ENCODE assay signal across 17 cellular contexts in genomic region chr15:57784081-57784488, GRCh38.
A peak's percentile ranks its signal among the peaks of the same experiment; 100 is the strongest.
DNase-seq lines count a peak whose midpoint lies in the region; ATAC-seq, FAIRE-seq and TF ChIP-seq lines count a peak whose summit lies in the region.
"Had no signal": no experiment of that assay in that cellular context is flagged by ENCODE, and none has a peak within 500 bp of the region (broad histone marks: within the 10 kb centered on the region; RNA-seq: fewer than 3 reads in every experiment).

No MANE protein-coding gene starts in this region.

- no peaks in the 10 kb centered on the region for H3K9me3 Mint-ChIP-seq in activated CD4-positive, alpha-beta T cell treated with anti-CD3 and anti-CD28 coated beads for 36 hours (ENCODE audit: low read depth)
- H3K9me3 Mint-ChIP-seq: dendritic cell treated with granulocyte-macrophage colony-stimulating factor and Interleukin-4, amounts not matched to agents 40 ng/mL and 50 ng/mL, for 4 days; natural killer cell treated with Interleukin-12 subunit alpha and Interleukin-12 subunit beta and Interleukin-15 and Interleukin-18, amount 100 ng/mL, for 72 hours had no signal

- no peak for FAIRE-seq in urothelium cell line (lab: Jason Lieb, UNC)
- FAIRE-seq: GM18507 had no signal

- peaks cover 9% of the 10 kb centered on the region for H3K27me3 Mint-ChIP-seq in activated CD4-positive, alpha-beta T cell treated with anti-CD3 and anti-CD28 coated beads for 36 hours

- peak; percentile 94 for ATAC-seq in left ventricle myocardium superior
- no peak for ATAC-seq in HG02798 (IDR thresholded peaks at IDR 0.05; ENCODE audit: poor library complexity, unreplicated experiment)
- ATAC-seq in activated CD4-positive, alpha-beta T cell treated with anti-CD3 and anti-CD28 coated beads for 36 hours = no peak
- ATAC-seq: natural killer cell treated with Interleukin-12 subunit alpha and Interleukin-12 subunit beta and Interleukin-15 and Interleukin-18, amount 100 ng/mL, for 72 hours had no signal

- H2AFZ ChIP-seq in mammary epithelial cell (ENCODE audit: low read depth, low read length) = peak overlapping the region; percentile 86

- no peaks in the 10 kb centered on the region for H3K36me3 Mint-ChIP-seq in activated CD4-positive, alpha-beta T cell treated with anti-CD3 and anti-CD28 coated beads for 36 hours (ENCODE audit: low read depth)
- H3K36me3 Mint-ChIP-seq: natural killer cell treated with Interleukin-12 subunit alpha and Interleukin-12 subunit beta and Interleukin-15 and Interleukin-18, amount 100 ng/mL, for 72 hours had no signal

- dilution Hi-C loops in mammary epithelial cell (cut with HindIII; ENCODE audit: low sequenced_read_pairs) = no loop called here

- CTCF ChIA-PET in mammary epithelial cell (lab: Charles Lee; ENCODE audit: low non-redundant PET) = no interaction called here
- CTCF ChIA-PET in activated CD4-positive, alpha-beta T cell treated with anti-CD3 and anti-CD28 coated beads for 36 hours (lab: Charles Lee) = interaction anchor here (1.1 to 2.1 kb wide), 2 partner anchors 51 to 76 kb away, joined by 3 to 6 read pairs; no protein-coding TSS in a partner anchor

- DNase-seq in HPDE6-E6E7 (ENCODE audit: extremely low spot score) = peak; percentile 58
- DNase-seq in mammary epithelial cell = peak; percentile 83
- DNase-seq in left ventricle myocardium superior = peak; percentile 40
- DNase-seq in urothelium cell line (ENCODE audit: low spot score) = peak; percentile 31
- no peak for DNase-seq in prostate gland (ENCODE audit: low spot score)
- DNase-seq in activated CD4-positive, alpha-beta T cell treated with anti-CD3 and anti-CD28 coated beads for 36 hours = no peak
- DNase-seq: activated CD4-positive, alpha-beta T cell treated with anti-CD3 and anti-CD28 coated beads for 48 hours; activated gamma-delta T cell treated with Interleukin-2 at 50 U/mL for 16 hours; DMS53; NCI-H446; stimulated activated CD4-positive, alpha-beta T cell treated with anti-CD3 and anti-CD28 coated beads, Interleukin-1b, Interleukin-23, amount 100 ng/mL, for 48 hours; stomach had no signal

- BruUV-seq in mammary epithelial cell (replicated peaks; lab: Mats Ljungman, UMichigan) = no TSS peak

- intact Hi-C loops in mammary epithelial cell (cut with micrococcal nuclease) (no loop called here), left ventricle myocardium superior (cut with micrococcal nuclease) (no loop called here), prostate gland (cut with DNase I) (no loop called here)
- intact Hi-C loops in activated CD4-positive, alpha-beta T cell treated with anti-CD3 and anti-CD28 coated beads for 36 hours (cut with DNase I, micrococcal nuclease) = no loop called here

- POLR2A ChIA-PET in activated CD4-positive, alpha-beta T cell treated with anti-CD3 and anti-CD28 coated beads for 36 hours (lab: Charles Lee) = no interaction called here

- H3K27me3 ChIP-seq in mammary epithelial cell (ENCODE audit: insufficient read depth, low read length) = no peaks in the 10 kb centered on the region
- H3K27me3 ChIP-seq in prostate gland (replicated peaks; ENCODE audit: insufficient read depth) = no peaks in the 10 kb centered on the region

- no peak overlapping the region for H3K4me3 ChIP-seq in mammary epithelial cell (replicated peaks in 1 of 3; ENCODE audit: insufficient read depth in 1 of 3, low read depth in 2 of 3, low read length in 3 of 3)
- H3K4me3 ChIP-seq in prostate gland = no peak overlapping the region
- H3K4me3 ChIP-seq: stomach had no signal

- no peaks in the 10 kb centered on the region for H4K20me1 ChIP-seq in mammary epithelial cell (ENCODE audit: insufficient read depth, low read length)

- no peaks in the 10 kb centered on the region for H3K79me2 ChIP-seq in mammary epithelial cell (ENCODE audit: insufficient read depth, low read length)

- no peaks in the 10 kb centered on the region for H3K9me3 ChIP-seq in mammary epithelial cell (replicated peaks; ENCODE audit: insufficient read depth, low read length)
- no peaks in the 10 kb centered on the region for H3K9me3 ChIP-seq in prostate gland
- H3K9me3 ChIP-seq: stomach had no signal

- H3K4me1 Mint-ChIP-seq in activated CD4-positive, alpha-beta T cell treated with anti-CD3 and anti-CD28 coated beads for 36 hours = peaks cover 4% of the 10 kb centered on the region

- H3K36me3 ChIP-seq in mammary epithelial cell (ENCODE audit: insufficient read depth, low read length) (no peaks in the 10 kb centered on the region), prostate gland (no peaks in the 10 kb centered on the region)
- H3K36me3 ChIP-seq: stomach had no signal

- H3K27ac ChIP-seq in mammary epithelial cell (ENCODE audit: insufficient read depth, low read depth, low read length) (peak overlapping the region; percentile 65), prostate gland (no peak overlapping the region)
- H3K27ac ChIP-seq: KMS-11, stomach had no signal

- no peak for TF ChIP-seq POLR2A in prostate gland (IDR thresholded peaks at IDR 0.05)

- H3K4me3 Mint-ChIP-seq in activated CD4-positive, alpha-beta T cell treated with anti-CD3 and anti-CD28 coated beads for 36 hours = no peak overlapping the region
- H3K4me3 Mint-ChIP-seq: dendritic cell treated with granulocyte-macrophage colony-stimulating factor and Interleukin-4, amounts not matched to agents 40 ng/mL and 50 ng/mL, for 4 days; natural killer cell treated with Interleukin-12 subunit alpha and Interleukin-12 subunit beta and Interleukin-15 and Interleukin-18, amount 100 ng/mL, for 72 hours had no signal

- peak overlapping the region; percentile 67 for H3K4me2 ChIP-seq in mammary epithelial cell (ENCODE audit: insufficient read depth, low read depth, low read length)
- H3K4me2 ChIP-seq: KMS-11 had no signal

- peak overlapping the region; percentile 28 for H3K9ac ChIP-seq in mammary epithelial cell (ENCODE audit: insufficient read depth, low read length)
- H3K9ac ChIP-seq: KMS-11 had no signal

- 0% methylated on average over 4 of the region's 4 CpGs for WGBS in mammary epithelial cell (ENCODE audit: low coverage, missing lambda C conversion rate)
- 67% methylated on average over 4 of the region's 4 CpGs for WGBS in prostate gland

- TF ChIP-seq CTCF in mammary epithelial cell (conservative IDR thresholded peaks at IDR 0.05 in 1 of 2, IDR thresholded peaks at IDR 0.05 in 1 of 2; ENCODE audit: extremely low read depth in 1 of 2, insufficient read depth in 1 of 2, low read depth in 1 of 2, low read length in 2 of 2) = no peak
- no peak for TF ChIP-seq CTCF in prostate gland (IDR thresholded peaks at IDR 0.05)

- H3K27ac Mint-ChIP-seq in activated CD4-positive, alpha-beta T cell treated with anti-CD3 and anti-CD28 coated beads for 36 hours = no peak overlapping the region
- H3K27ac Mint-ChIP-seq: dendritic cell treated with granulocyte-macrophage colony-stimulating factor and Interleukin-4, amounts not matched to agents 40 ng/mL and 50 ng/mL, for 4 days; natural killer cell treated with Interleukin-12 subunit alpha and Interleukin-12 subunit beta and Interleukin-15 and Interleukin-18, amount 100 ng/mL, for 72 hours had no signal

- in situ Hi-C loops in mammary epithelial cell (cut with MboI; ENCODE audit: low sequenced_read_pairs in 2 of 2) = no loop called here

- H3K4me1 ChIP-seq in mammary epithelial cell (ENCODE audit: insufficient read depth, low read length) (peaks cover 25% of the 10 kb centered on the region), prostate gland (replicated peaks) (no peaks in the 10 kb centered on the region)
- H3K4me1 ChIP-seq: stomach had no signal

Comparison
In these comparisons a context has a peak if more than half of its experiments do, and no peak if none do; other contexts are left out.
1. DNase-seq: peak in HPDE6-E6E7 (single experiment), mammary epithelial cell (single experiment), left ventricle myocardium superior (single experiment) and urothelium cell line (single experiment); none in prostate gland (single experiment) and activated CD4-positive, alpha-beta T cell treated with anti-CD3 and anti-CD28 coated beads for 36 hours (single experiment).